In the genomic region with DNA sequence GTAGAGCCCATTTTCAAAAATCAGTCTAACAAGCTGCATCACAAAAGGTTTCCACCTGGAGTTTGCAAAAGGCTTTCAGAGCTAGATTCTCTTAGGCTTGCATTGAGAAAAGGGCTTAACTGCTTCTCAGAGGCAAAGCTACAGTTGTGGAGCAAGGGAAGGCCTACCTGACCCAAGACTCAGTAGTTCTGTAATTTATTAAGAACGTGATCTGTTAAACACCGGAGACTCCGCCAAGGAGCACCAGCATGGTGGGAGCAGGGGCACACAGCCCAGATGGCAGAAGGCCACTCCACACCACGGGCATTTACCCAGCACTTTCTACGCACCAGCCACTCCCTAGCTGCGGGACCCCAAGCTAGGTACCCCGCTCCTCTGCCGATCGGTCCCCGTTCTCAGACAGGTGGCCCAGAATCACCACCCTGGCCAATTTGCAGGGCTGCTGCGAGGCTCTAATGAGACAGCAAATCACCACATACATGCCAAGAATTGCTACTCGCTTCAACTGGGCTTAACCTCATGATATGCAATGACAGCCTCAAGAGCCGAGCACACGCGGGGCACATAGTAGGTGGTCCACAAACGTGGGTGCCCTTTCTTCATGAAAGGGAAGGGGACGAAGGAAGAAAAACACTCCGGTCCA, we compare ENCODE assay signal across 8 cellular contexts. TPM values are rescaled to one million over a fixed set of nuclear protein-coding genes. Genes with fewer than 3 reads are reported as not detected.
DNase-seq lines count a peak whose midpoint lies in the region; ATAC-seq and TF ChIP-seq lines count a peak whose summit lies in the region.

No MANE protein-coding gene starts in this region.

- TF ChIP-seq POLR2A in uterus (IDR thresholded peaks at IDR 0.05): no peak

- H3K4me3 ChIP-seq in DND-41 (ENCODE audit: low read depth in 1 of 2, low read length in 2 of 2): peak overlapping the region; percentile 94 to 95; a peak in 3 of 4 replicates
- peak overlapping the region; percentile 82 for H3K4me3 ChIP-seq in mesendoderm (ENCODE audit: low read length)
- H3K4me3 ChIP-seq in uterus: peak overlapping the region; percentile 71 to 81

- H2BK5ac ChIP-seq in mesendoderm (ENCODE audit: low read length): no peak overlapping the region

- peaks cover 1% of the 10 kb centered on the region for H3K79me1 ChIP-seq in mesendoderm (ENCODE audit: low read length)

- peak overlapping the region; percentile 75 for H3K27ac ChIP-seq in DND-41 (ENCODE audit: low read length)
- peak overlapping the region; percentile 86 for H3K27ac ChIP-seq in caudate nucleus (ENCODE audit: low read depth, low read length)
- no peak overlapping the region for H3K27ac ChIP-seq in mesendoderm (ENCODE audit: low read depth, low read length)
- H3K27ac ChIP-seq in uterus: peak overlapping the region; percentile 96 to 99

- no peak overlapping the region for H4K8ac ChIP-seq in mesendoderm (ENCODE audit: low read depth, low read length)

- H3K79me2 ChIP-seq in DND-41 (ENCODE audit: insufficient read depth, low read length) (peaks cover 57% of the 10 kb centered on the region), mesendoderm (ENCODE audit: control insufficient read depth, insufficient read depth, low read length) (peaks cover 13% of the 10 kb centered on the region)

- H4K20me1 ChIP-seq in DND-41 (ENCODE audit: insufficient read depth, low read length): peaks cover 42% of the 10 kb centered on the region; the same call in 1 of the 2 replicates

- no peaks in the 10 kb centered on the region for H3K9me3 ChIP-seq in DND-41 (ENCODE audit: insufficient read depth, low read length, severe bottlenecking)
- H3K9me3 ChIP-seq in uterus: no peaks in the 10 kb centered on the region

- H3K27me3 ChIP-seq in DND-41 (ENCODE audit: insufficient read depth, low read length, poor library complexity): no peaks in the 10 kb centered on the region
- no peaks in the 10 kb centered on the region for H3K27me3 ChIP-seq in mesendoderm (ENCODE audit: insufficient read depth, low read length, poor library complexity)
- H3K27me3 ChIP-seq in uterus: no peaks in the 10 kb centered on the region

- H3K4me1 ChIP-seq in DND-41 (ENCODE audit: insufficient read depth, low read length): peaks cover 40% of the 10 kb centered on the region
- H3K4me1 ChIP-seq in mesendoderm (ENCODE audit: control insufficient read depth, low read depth, low read length): peaks cover 4% of the 10 kb centered on the region
- peaks cover 0 to 5% of the 10 kb centered on the region in 2 donors for H3K4me1 ChIP-seq in uterus

- CTCF ChIA-PET in HEK293T (lab: Yijun Ruan, JAX): interaction anchor here (0.7 to 3.3 kb wide), 21 partner anchors 9 to 505 kb away, joined by 3 to 49 read pairs (median 5); no protein-coding TSS in a partner anchor

- no peak overlapping the region for H3K18ac ChIP-seq in mesendoderm (ENCODE audit: low read length)

- peak overlapping the region; percentile 75 for H3K9ac ChIP-seq in DND-41 (ENCODE audit: low read depth, low read length)
- peak overlapping the region; percentile 84 for H3K9ac ChIP-seq in mesendoderm (ENCODE audit: low read length)

- peak overlapping the region; percentile 80; the same call in 1 of the 2 replicates for H2AFZ ChIP-seq in DND-41 (ENCODE audit: low read depth, low read length)

- ATAC-seq in DND-41 (ENCODE audit: insufficient read depth, low read depth) (no peak), HG02798 (IDR thresholded peaks at IDR 0.05; ENCODE audit: poor library complexity, unreplicated experiment) (no peak)

- H2AK5ac ChIP-seq in mesendoderm (ENCODE audit: low read length): no peak overlapping the region

- H4K5ac ChIP-seq in mesendoderm (ENCODE audit: low read length): no peak overlapping the region

- DNase-seq in DND-41 (no peak), NCI-H1694 (lab: John Stamatoyannopoulos, UW) (peak; percentile 50), caudate nucleus (lab: John Stamatoyannopoulos, UW) (peak in 10 of 61 donors; percentile 14 to 51 (median 35)), mesendoderm (peak; percentile 27), uterus (no peak), HEK293T (ENCODE audit: extremely low spot score) (no peak), GOT3 (lab: John Stamatoyannopoulos, UW) (no peak)

- no peak for TF ChIP-seq CTCF in DND-41 (IDR thresholded peaks at IDR 0.05; ENCODE audit: borderline replicate concordance, extremely low read depth, low read length, poor library complexity, severe bottlenecking)
- TF ChIP-seq CTCF in uterus (IDR thresholded peaks at IDR 0.05): no peak

- H3K23ac ChIP-seq in mesendoderm (ENCODE audit: low read length): no peak overlapping the region

- WGBS in mesendoderm (ENCODE audit: extremely low coverage, insufficient coverage, low lambda C conversion rate): no CpG with 5 or more reads among the region's 18 CpGs

- POLR2A ChIA-PET in HEK293T (lab: Yijun Ruan, JAX): interaction anchor here (0.9 to 3.3 kb wide), 5 partner anchors 18 to 93 kb away, joined by 3 to 25 read pairs (median 5); partner anchors contain the start of genes GON7, LYSET, MOAP1 and UBR7

- peak overlapping the region; percentile 89 for H3K4me2 ChIP-seq in DND-41 (ENCODE audit: insufficient read depth, low read length)
- peak overlapping the region; percentile 43 for H3K4me2 ChIP-seq in mesendoderm (ENCODE audit: low read length)

- intact Hi-C loops in uterus (cut with DNase I; ENCODE audit: low total_unique reads): loop anchor here (10.0 kb wide), 1 partner anchor 149 kb away; no protein-coding TSS in a partner anchor

- no peak overlapping the region for H2BK120ac ChIP-seq in mesendoderm (ENCODE audit: low read depth, low read length)

- H3K36me3 ChIP-seq in DND-41 (ENCODE audit: insufficient read depth, low read length): peaks cover 3% of the 10 kb centered on the region
- no peaks in the 10 kb centered on the region for H3K36me3 ChIP-seq in mesendoderm (ENCODE audit: control insufficient read depth, insufficient read depth, low read length)
- no peaks in the 10 kb centered on the region for H3K36me3 ChIP-seq in uterus

- H2BK15ac ChIP-seq in mesendoderm (replicated peaks; ENCODE audit: low read depth): no peak overlapping the region

- H3K4ac ChIP-seq in mesendoderm (ENCODE audit: low read depth, low read length): no peak overlapping the region

- H3K56ac ChIP-seq in mesendoderm (ENCODE audit: low read length): peak overlapping the region; percentile 85

TF ChIP-seq in HEK293T, 16 proteins besides CTCF, POLR2A, EP300 and RAD21:
- no peak for TF ChIP-seq SP1 (IDR thresholded peaks at IDR 0.05)
- no peak for TF ChIP-seq FOXM1 (IDR thresholded peaks at IDR 0.05; ENCODE audit: borderline replicate concordance)
- TF ChIP-seq FOXA1 (IDR thresholded peaks at IDR 0.05): no peak
- no peak for TF ChIP-seq TARDBP (IDR thresholded peaks at IDR 0.05)
- no peak for TF ChIP-seq CTBP1 (IDR thresholded peaks at IDR 0.05; ENCODE audit: borderline replicate concordance)
- no peak for TF ChIP-seq ELF4 (IDR thresholded peaks at IDR 0.05)
- no peak for TF ChIP-seq HDGF (IDR thresholded peaks at IDR 0.05; ENCODE audit: borderline replicate concordance)
- no peak for TF ChIP-seq FOXK2 (IDR thresholded peaks at IDR 0.05)
- TF ChIP-seq SUZ12 (IDR thresholded peaks at IDR 0.05): no peak

RNA-seq across cellular contexts. Expression of gene ITPK1, which starts 1.5 kb away (rescaled TPM):
- 33.1 TPM for polyA plus RNA-seq in mesendoderm (2013, experiment 1 of 2)
- polyA plus RNA-seq in mesendoderm (2013, experiment 2 of 2): 33.6 TPM
- total RNA-seq in uterus: 10 to 100 TPM; 19.7 to 97.7 (median 26.5) TPM

Comparison
In these comparisons a context has a peak if more than half of its experiments do, and no peak if none do; other contexts are left out.
1. DNase-seq: peak in NCI-H1694 (single experiment) and mesendoderm (single experiment); none in DND-41 (single experiment), uterus (0 of 2), HEK293T (single experiment) and GOT3 (single experiment).
2. Peak in every context shown above with its lines, with median percentiles within 50 percentile points of each other: H3K4me3 ChIP-seq.